ENCODE assay signal across 1 cellular context in the genomic region with DNA sequence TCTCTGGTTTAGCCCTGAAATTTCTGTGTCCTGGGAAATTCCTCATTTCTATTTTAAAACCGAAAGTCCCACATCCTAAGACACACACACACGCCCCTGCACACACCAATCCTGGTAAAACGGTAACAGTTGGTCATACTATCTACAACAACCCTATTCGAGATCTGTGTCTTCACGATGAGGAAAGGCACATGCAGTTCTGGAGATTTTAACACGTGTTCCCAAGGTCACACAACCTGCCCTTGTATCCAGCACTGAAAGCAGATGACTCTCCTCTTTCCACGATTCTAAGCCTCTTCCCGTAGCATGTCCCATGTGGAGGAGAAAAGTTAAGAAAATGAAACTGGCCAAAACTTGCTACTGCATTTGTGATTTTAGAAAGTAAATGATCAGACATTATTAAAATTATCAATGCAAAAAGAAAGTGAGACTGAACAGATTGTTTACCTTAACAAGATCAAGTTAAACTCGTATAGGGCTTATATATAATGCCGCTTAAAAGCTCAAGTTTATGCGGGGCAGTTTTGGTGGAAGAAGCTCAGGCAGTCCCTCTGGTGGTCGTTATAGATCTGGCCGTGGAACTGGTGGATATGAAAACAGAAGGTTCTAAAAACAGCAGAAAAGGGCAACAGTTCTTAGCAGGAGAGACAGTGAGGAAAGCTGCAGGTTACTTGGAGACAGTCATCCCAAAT.
TF ChIP-seq lines count a peak whose summit lies in the region.

No MANE protein-coding gene starts in this region.

TF ChIP-seq in endothelial cell of umbilical vein, 7 proteins besides CTCF, POLR2A, EP300 and RAD21:
- TF ChIP-seq GATA2 (IDR thresholded peaks at IDR 0.05; ENCODE audit: insufficient read depth, insufficient read length, low read depth, low read length) = no peak
- TF ChIP-seq, protein P1, sequence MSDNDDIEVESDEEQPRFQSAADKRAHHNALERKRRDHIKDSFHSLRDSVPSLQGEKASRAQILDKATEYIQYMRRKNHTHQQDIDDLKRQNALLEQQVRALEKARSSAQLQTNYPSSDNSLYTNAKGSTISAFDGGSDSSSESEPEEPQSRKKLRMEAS (IDR thresholded peaks at IDR 0.05; ENCODE audit: insufficient read depth, insufficient read length) = peak; percentile 29
